In the genomic region with DNA sequence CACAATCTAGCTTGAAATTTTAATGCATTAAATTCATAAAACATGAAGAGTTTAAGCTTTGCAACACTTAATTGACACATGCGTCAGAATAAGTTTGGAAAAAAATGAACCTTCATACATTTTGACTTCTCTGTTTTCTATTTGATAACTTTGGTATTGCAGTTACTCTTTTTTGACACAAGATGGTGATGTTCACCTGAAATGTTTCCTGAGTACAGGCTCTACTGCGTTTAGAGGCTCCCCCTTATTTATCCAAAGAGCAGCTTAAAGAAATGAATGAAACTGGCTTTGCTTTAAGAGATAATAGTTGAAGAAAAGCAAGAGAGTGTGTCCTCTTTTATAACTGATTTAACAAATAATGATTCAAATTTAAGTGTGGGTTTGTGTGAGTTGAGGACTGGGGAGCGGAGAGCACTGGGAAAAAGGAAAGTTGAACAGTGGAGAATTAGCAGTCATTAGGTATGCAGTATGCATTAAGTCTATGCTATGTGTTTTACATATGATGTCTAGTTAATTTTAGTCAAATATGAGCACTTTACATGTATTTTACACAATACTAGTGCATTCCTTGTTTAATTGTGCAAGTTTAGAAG, we compare ENCODE assay signal across 8 cellular contexts.
A peak's percentile ranks its signal among the peaks of the same experiment; 100 is the strongest.
DNase-seq lines count a peak whose midpoint lies in the region; ATAC-seq and TF ChIP-seq lines count a peak whose summit lies in the region.

No MANE protein-coding gene starts in this region.

- CTCF ChIA-PET in CD4-positive, alpha-beta memory T cell (lab: Charles Lee; ENCODE audit: partially characterized antibody), result interaction anchor here (0.7 to 1.5 kb wide), 4 partner anchors 11 to 1736 kb away, joined by 3 to 4 read pairs (median 3); no protein-coding TSS in a partner anchor

- ATAC-seq in GM18868 (IDR thresholded peaks at IDR 0.05; ENCODE audit: unreplicated experiment) (peak; percentile 90), HG03196 (IDR thresholded peaks at IDR 0.05; ENCODE audit: unreplicated experiment) (peak; percentile 48)

- H3K27me3 ChIP-seq in CD4-positive, alpha-beta memory T cell (ENCODE audit: insufficient read depth, low read length), result no peaks in the 10 kb centered on the region

- no peaks in the 10 kb centered on the region for H3K4me1 ChIP-seq in CD4-positive, alpha-beta memory T cell (ENCODE audit: insufficient read depth, low read length)

- no peak overlapping the region for H3K27ac Mint-ChIP-seq in CD4-positive, alpha-beta memory T cell
- H3K27ac Mint-ChIP-seq in osteocyte (ENCODE audit: unreplicated experiment), result no peak overlapping the region

- H3K9me3 Mint-ChIP-seq in CD4-positive, alpha-beta memory T cell, result no peaks in the 10 kb centered on the region
- H3K9me3 Mint-ChIP-seq in osteocyte (ENCODE audit: unreplicated experiment), result no peaks in the 10 kb centered on the region

- H3K4me1 Mint-ChIP-seq in CD4-positive, alpha-beta memory T cell, result peaks cover 0 to 3% (median 0%) of the 10 kb centered on the region in 4 donors
- peaks cover 11% of the 10 kb centered on the region for H3K4me1 Mint-ChIP-seq in osteocyte (ENCODE audit: unreplicated experiment)

- H3K27me3 Mint-ChIP-seq in CD4-positive, alpha-beta memory T cell, result no peaks in the 10 kb centered on the region
- no peaks in the 10 kb centered on the region for H3K27me3 Mint-ChIP-seq in osteocyte (ENCODE audit: unreplicated experiment)

- no peaks in the 10 kb centered on the region for H3K9me3 ChIP-seq in CD4-positive, alpha-beta memory T cell (ENCODE audit: control insufficient read depth in 1 of 2, low read length in 2 of 2)

- POLR2A ChIA-PET in CD4-positive, alpha-beta memory T cell (lab: Charles Lee; ENCODE audit: partially characterized antibody), result no interaction called here

- no peak overlapping the region for H3K4me3 ChIP-seq in CD4-positive, alpha-beta memory T cell (ENCODE audit: low read length in 2 of 2)
- H3K4me3 ChIP-seq in fibroblast of mammary gland (ENCODE audit: control insufficient read depth, low read depth, low read length), result no peak overlapping the region

- TF ChIP-seq CTCF in fibroblast of mammary gland (conservative IDR thresholded peaks at IDR 0.05; ENCODE audit: control insufficient read depth, insufficient read depth, low read depth, low read length) (peak; percentile 68), osteocyte (IDR thresholded peaks at IDR 0.05) (peak; percentile 80)

- DNase-seq in CD4-positive, alpha-beta memory T cell, result peak in 4 of 5 donors; percentile 6 to 18 (median 11)
- peak; percentile 52 for DNase-seq in RPMI7951 (ENCODE audit: low read depth)
- DNase-seq in fibroblast of mammary gland (ENCODE audit: low read depth), result peak; percentile 70
- DNase-seq in osteocyte (ENCODE audit: extremely low spot score, unreplicated experiment), result no peak
- no peak for DNase-seq in mesenteric fat pad (ENCODE audit: low spot score)
- no peak for DNase-seq in central memory CD4-positive, alpha-beta T cell

- no peaks in the 10 kb centered on the region for H3K36me3 ChIP-seq in CD4-positive, alpha-beta memory T cell (ENCODE audit: insufficient read depth, low read length)

- peaks cover 2 to 11% of the 10 kb centered on the region in 2 donors for H3K36me3 Mint-ChIP-seq in CD4-positive, alpha-beta memory T cell
- H3K36me3 Mint-ChIP-seq in osteocyte (ENCODE audit: unreplicated experiment), result no peaks in the 10 kb centered on the region

- H3K27ac ChIP-seq in CD4-positive, alpha-beta memory T cell (ENCODE audit: low read depth, low read length), result no peak overlapping the region

- H3K4me3 Mint-ChIP-seq in CD4-positive, alpha-beta memory T cell, result no peak overlapping the region
- H3K4me3 Mint-ChIP-seq in osteocyte (ENCODE audit: unreplicated experiment), result no peak overlapping the region

- intact Hi-C loops in CD4-positive, alpha-beta memory T cell (cut with micrococcal nuclease), result loop anchor here (2.0 kb wide), 2 partner anchors 558 to 1160 kb away; no protein-coding TSS in a partner anchor

Comparison
In these comparisons a context has a peak if more than half of its experiments do, and no peak if none do; other contexts are left out.
1. DNase-seq: peak in CD4-positive, alpha-beta memory T cell (4 of 5), RPMI7951 (single experiment) and fibroblast of mammary gland (single experiment); none in osteocyte (single experiment), mesenteric fat pad (single experiment) and central memory CD4-positive, alpha-beta T cell (single experiment).